In genomic region chr11:114076974-114077373, GRCh38 we compare ENCODE assay signal across 10 cellular contexts. TPM values are rescaled to one million over a fixed set of nuclear protein-coding genes. Genes with fewer than 3 reads are reported as not detected.
DNase-seq lines count a peak whose midpoint lies in the region; ATAC-seq and TF ChIP-seq lines count a peak whose summit lies in the region.
"Had no signal": no experiment of that assay in that cellular context is flagged by ENCODE, and none has a peak within 500 bp of the region (broad histone marks: within the 10 kb centered on the region; RNA-seq: fewer than 3 reads in every experiment).

No MANE protein-coding gene starts in this region.

- no peak for TF ChIP-seq CTCF in dorsolateral prefrontal cortex (IDR thresholded peaks at IDR 0.05 in 54 of 56, conservative IDR thresholded peaks at IDR 0.05 in 2 of 56; ENCODE audit: low read depth in 1 of 56, partially characterized antibody in 56 of 56)
- no peak for TF ChIP-seq CTCF in thoracic aorta (IDR thresholded peaks at IDR 0.05)

- peaks cover 74% of the 10 kb centered on the region for H3K4me1 Mint-ChIP-seq in activated naive CD4-positive, alpha-beta T cell treated with anti-CD3 and anti-CD28 coated beads for 36 hours (ENCODE audit: low read depth)

- DNase-seq in activated naive CD4-positive, alpha-beta T cell treated with anti-CD3 and anti-CD28 coated beads for 36 hours: no peak
- DNase-seq in activated naive CD4-positive, alpha-beta T cell treated with anti-CD3 and anti-CD28 coated beads, Interleukin-2, amount 50 U/mL, for 16 hours: no peak
- DNase-seq in NCI-H2227 treated with DMSO at 0.1 percent for 48 hours (lab: John Stamatoyannopoulos, UW) (peak; percentile 24), dorsolateral prefrontal cortex (no peak), thoracic aorta (ENCODE audit: low spot score) (no peak), NOMO-1 treated with DMSO at 0.1 percent for 48 hours (lab: John Stamatoyannopoulos, UW; ENCODE audit: unreplicated experiment) (no peak)

- CTCF ChIA-PET in activated naive CD4-positive, alpha-beta T cell treated with anti-CD3 and anti-CD28 coated beads for 36 hours (lab: Charles Lee): no interaction called here

- ATAC-seq in thoracic aorta (ENCODE audit: insufficient number of reproducible peaks, low FRiP score, low read depth): no peak
- no peak for ATAC-seq in GM19455 (IDR thresholded peaks at IDR 0.05; ENCODE audit: unreplicated experiment)
- ATAC-seq in GM18858 (IDR thresholded peaks at IDR 0.05; ENCODE audit: unreplicated experiment): no peak
- ATAC-seq: Right ventricle myocardium inferior had no signal

- no peaks in the 10 kb centered on the region for H3K9me3 ChIP-seq in thoracic aorta
- H3K9me3 ChIP-seq: BLaER1 treated with 17β-estradiol and CSF1 and Interleukin-3, amounts not matched to agents 10 nM and 100 nM had no signal

- H3K9me3 Mint-ChIP-seq in activated naive CD4-positive, alpha-beta T cell treated with anti-CD3 and anti-CD28 coated beads for 36 hours: no peaks in the 10 kb centered on the region

- no peaks in the 10 kb centered on the region for H3K27me3 ChIP-seq in dorsolateral prefrontal cortex
- H3K27me3 ChIP-seq in thoracic aorta (replicated peaks; ENCODE audit: insufficient read depth): no peaks in the 10 kb centered on the region

- peak overlapping the region; percentile 33 for H3K4me3 Mint-ChIP-seq in activated naive CD4-positive, alpha-beta T cell treated with anti-CD3 and anti-CD28 coated beads for 36 hours

- peak overlapping the region in 46 of 59 donors; percentile 0 to 93 (median 60) for H3K27ac ChIP-seq in dorsolateral prefrontal cortex
- H3K27ac ChIP-seq in thoracic aorta: peak overlapping the region; percentile 80 to 87
- H3K27ac ChIP-seq: BLaER1 treated with 17β-estradiol and CSF1 and Interleukin-3, amounts not matched to agents 10 nM and 100 nM had no signal

- intact Hi-C loops in activated naive CD4-positive, alpha-beta T cell treated with anti-CD3 and anti-CD28 coated beads for 36 hours (cut with micrococcal nuclease): no loop called here
- intact Hi-C loops in dorsolateral prefrontal cortex (cut with DNase I): no loop called here

- H3K36me3 Mint-ChIP-seq in activated naive CD4-positive, alpha-beta T cell treated with anti-CD3 and anti-CD28 coated beads for 36 hours (ENCODE audit: low read depth): peaks cover 1% of the 10 kb centered on the region

- peaks cover 40% of the 10 kb centered on the region for H3K36me3 ChIP-seq in thoracic aorta
- H3K36me3 ChIP-seq: BLaER1 treated with 17β-estradiol and CSF1 and Interleukin-3, amounts not matched to agents 10 nM and 100 nM had no signal

- H3K27ac Mint-ChIP-seq in activated naive CD4-positive, alpha-beta T cell treated with anti-CD3 and anti-CD28 coated beads for 36 hours: no peak overlapping the region

- H3K27me3 Mint-ChIP-seq in activated naive CD4-positive, alpha-beta T cell treated with anti-CD3 and anti-CD28 coated beads for 36 hours (ENCODE audit: low read depth): peaks cover 4% of the 10 kb centered on the region

- peaks cover 91 to 100% of the 10 kb centered on the region in 2 donors for H3K4me1 ChIP-seq in thoracic aorta (ENCODE audit: control insufficient read depth in 1 of 2, low read depth in 2 of 2)

- H3K4me3 ChIP-seq in dorsolateral prefrontal cortex (peak overlapping the region in 23 of 59 donors; percentile 1 to 47 (median 27)), thoracic aorta (peak overlapping the region; percentile 62)
- H3K4me3 ChIP-seq: BLaER1 treated with 17β-estradiol and CSF1 and Interleukin-3, amounts not matched to agents 10 nM and 100 nM had no signal

RNA-seq across cellular contexts. Expression of gene ZBTB16, which starts 17.5 kb away (rescaled TPM):
- total RNA-seq in activated naive CD4-positive, alpha-beta T cell treated with anti-CD3 and anti-CD28 coated beads for 36 hours: 1 to 10 TPM; 1.5 to 2.3 TPM
- 100 to 1,000 TPM in 118 of 120 experiments, 10 to 100 TPM in 2; 78.3 to 259 (median 179) TPM for total RNA-seq in dorsolateral prefrontal cortex
- total RNA-seq in thoracic aorta: 100 to 1,000 TPM; 314 to 545 TPM

Comparison
In these comparisons a context has a peak if more than half of its experiments do, and no peak if none do; other contexts are left out.
1. RNA of gene ZBTB16, which starts 17.5 kb away (total RNA-seq): 314 to 545 TPM in thoracic aorta and 78.3 to 259 TPM in dorsolateral prefrontal cortex; 1.5 to 2.3 TPM in activated naive CD4-positive, alpha-beta T cell treated with anti-CD3 and anti-CD28 coated beads for 36 hours; every median in the first group is over 10 times any median in the second.